12 cellular contexts compared by ENCODE assay signal in genomic region chr11:91947215-91947614, GRCh38.
DNase-seq lines count a peak whose midpoint lies in the region; ATAC-seq and TF ChIP-seq lines count a peak whose summit lies in the region.
"Had no signal": no experiment of that assay in that cellular context is flagged by ENCODE, and none has a peak within 500 bp of the region (broad histone marks: within the 10 kb centered on the region; RNA-seq: fewer than 3 reads in every experiment).

No MANE protein-coding gene starts in this region.

- H3K9me3 Mint-ChIP-seq in GM23338 = no peaks in the 10 kb centered on the region
- H3K9me3 Mint-ChIP-seq in natural killer cell = peaks cover 19 to 23% of the 10 kb centered on the region in 2 donors

- H3K4me2 ChIP-seq in GM23338 = no peak overlapping the region

- ATAC-seq in GM23338 (no peak), natural killer cell (no peak), GM18861 (IDR thresholded peaks at IDR 0.05; ENCODE audit: unreplicated experiment) (no peak)

- POLR2A ChIA-PET in BJ (lab: Charles Lee) = interaction anchor here (0.5 to 0.6 kb wide), 2 partner anchors 384 to 386 kb away, joined by 3 to 5 read pairs; no protein-coding TSS in a partner anchor

- no peak for TF ChIP-seq POLR2A in spleen (IDR thresholded peaks at IDR 0.05)

- H3K4me1 ChIP-seq in GM23338 (ENCODE audit: insufficient read depth) (no peaks in the 10 kb centered on the region), spleen (peaks cover 0 to 10% (median 0%) of the 10 kb centered on the region in 6 donors)

- H3K4me3 Mint-ChIP-seq in GM23338 (no peak overlapping the region), natural killer cell (no peak overlapping the region)
- H3K4me3 Mint-ChIP-seq: CD4-positive, CD25-positive, alpha-beta regulatory T cell; memory B cell had no signal

- intact Hi-C loops in natural killer cell (cut with micrococcal nuclease) (no loop called here), spleen (cut with DNase I; ENCODE audit: low total_unique reads) (no loop called here)

- no peaks in the 10 kb centered on the region for H3K9me2 ChIP-seq in GM23338 (ENCODE audit: insufficient read depth)

- H3K4me3 ChIP-seq in BJ (ENCODE audit: low read depth, low read length) (no peak overlapping the region), SK-N-MC (peak overlapping the region; percentile 40), GM23338 (no peak overlapping the region), spleen (no peak overlapping the region)

- H2AFZ ChIP-seq in GM23338 = no peak overlapping the region

- no peaks in the 10 kb centered on the region; the same call in 1 of the 2 replicates for H3K27me3 ChIP-seq in BJ (ENCODE audit: control insufficient read depth, insufficient read depth, low read length)
- H3K27me3 ChIP-seq in GM23338 (ENCODE audit: insufficient read depth) = no peaks in the 10 kb centered on the region
- H3K27me3 ChIP-seq in spleen (replicated peaks in 1 of 7) = no peaks in the 10 kb centered on the region

- H3K9me3 ChIP-seq in SK-N-MC (ENCODE audit: low read depth, low read length) = no peaks in the 10 kb centered on the region
- peaks cover 0 to 5% (median 0%) of the 10 kb centered on the region in 8 donors for H3K9me3 ChIP-seq in spleen

- H3K27ac Mint-ChIP-seq in GM23338 (no peak overlapping the region), natural killer cell (no peak overlapping the region)
- H3K27ac Mint-ChIP-seq: CD4-positive, CD25-positive, alpha-beta regulatory T cell; memory B cell had no signal

- no peaks in the 10 kb centered on the region for H3K79me2 ChIP-seq in GM23338 (replicated peaks; ENCODE audit: insufficient read depth)

- H3K9ac ChIP-seq in SK-N-MC (ENCODE audit: insufficient read length) = no peak overlapping the region

- H3K36me3 Mint-ChIP-seq in GM23338 (ENCODE audit: low read depth) = no peaks in the 10 kb centered on the region
- H3K36me3 Mint-ChIP-seq in natural killer cell = no peaks in the 10 kb centered on the region
- H3K36me3 Mint-ChIP-seq: CD4-positive, CD25-positive, alpha-beta regulatory T cell; memory B cell had no signal

- H3K36me3 ChIP-seq in BJ (ENCODE audit: control insufficient read depth, insufficient read depth, low read length) (no peaks in the 10 kb centered on the region), SK-N-MC (ENCODE audit: insufficient read depth, low read length) (no peaks in the 10 kb centered on the region), GM23338 (ENCODE audit: insufficient read depth) (no peaks in the 10 kb centered on the region), spleen (no peaks in the 10 kb centered on the region)

- H3K27me3 Mint-ChIP-seq in GM23338 (ENCODE audit: insufficient read depth, low read depth, poor library complexity) (peaks cover 1% of the 10 kb centered on the region), natural killer cell (ENCODE audit: low read depth in 2 of 2) (no peaks in the 10 kb centered on the region)
- H3K27me3 Mint-ChIP-seq: CD4-positive, CD25-positive, alpha-beta regulatory T cell; memory B cell had no signal

- no peaks in the 10 kb centered on the region; the same call in 2 of the 3 replicates for H3K4me1 Mint-ChIP-seq in GM23338
- no peaks in the 10 kb centered on the region for H3K4me1 Mint-ChIP-seq in natural killer cell
- H3K4me1 Mint-ChIP-seq: CD4-positive, CD25-positive, alpha-beta regulatory T cell; memory B cell had no signal

- H3K27ac ChIP-seq in SK-N-MC = no peak overlapping the region
- no peak overlapping the region for H3K27ac ChIP-seq in GM23338 (ENCODE audit: low read depth)
- no peak overlapping the region for H3K27ac ChIP-seq in spleen

- no peaks in the 10 kb centered on the region for H3F3A ChIP-seq in GM23338 (replicated peaks; ENCODE audit: low read depth)

- H4K20me1 ChIP-seq in GM23338 (replicated peaks; ENCODE audit: insufficient read depth) = no peaks in the 10 kb centered on the region

- TF ChIP-seq CTCF in BJ (IDR thresholded peaks at IDR 0.05; ENCODE audit: insufficient read depth, low read depth, low read length) = no peak
- TF ChIP-seq CTCF in GM23338 (conservative IDR thresholded peaks at IDR 0.05; ENCODE audit: low read depth in 2 of 2) = no peak
- no peak for TF ChIP-seq CTCF in natural killer cell (IDR thresholded peaks at IDR 0.05)
- TF ChIP-seq CTCF in spleen (IDR thresholded peaks at IDR 0.05 in 8 of 11, conservative IDR thresholded peaks at IDR 0.05 in 3 of 11) = no peak

- 2 to 6% (median 3%) methylated on average over 2 of the region's 2 CpGs for WGBS in spleen, 5 donors

- peak; percentile 78 for DNase-seq in BJ (ENCODE audit: low read depth)
- peak; percentile 97 for DNase-seq in NCI-H1417 treated with DMSO at 0.1 percent for 48 hours (lab: John Stamatoyannopoulos, UW)
- no peak for DNase-seq in SK-N-MC (ENCODE audit: low read depth, low spot score)
- DNase-seq in islet precursor cell = peak; percentile 76
- no peak for DNase-seq in GM23338 (ENCODE audit: low spot score)
- no peak for DNase-seq in natural killer cell
- no peak for DNase-seq in spleen
- DNase-seq: CD4-positive, CD25-positive, alpha-beta regulatory T cell; effector CD8-positive, alpha-beta T cell; stimulated activated CD4-positive, alpha-beta T cell treated with anti-CD3 and anti-CD28 coated beads, Interleukin-4, amount 100 ng/mL, for 1 hour had no signal

- CTCF ChIA-PET in BJ (lab: Yijun Ruan, JAX) = interaction anchor here (1.3 kb wide), 1 partner anchor 9 kb away, joined by 4 read pairs; no protein-coding TSS in a partner anchor

TF ChIP-seq in GM23338, 12 proteins besides CTCF, POLR2A, EP300 and RAD21 (continues in another document):
- TF ChIP-seq ZNF331 (CRISPR knock-in tag; IDR thresholded peaks at IDR 0.05; ENCODE audit: low read depth) (no peak), ETS1 (IDR thresholded peaks at IDR 0.05) (no peak), EZH2phosphoT487 (IDR thresholded peaks at IDR 0.05; ENCODE audit: unreplicated experiment) (no peak), CREB1 (CRISPR knock-in tag; IDR thresholded peaks at IDR 0.05; ENCODE audit: low read depth) (no peak), ZNF462 (CRISPR knock-in tag; IDR thresholded peaks at IDR 0.05) (no peak)

Comparison
In these comparisons a context has a peak if more than half of its experiments do, and no peak if none do; other contexts are left out.
1. DNase-seq: peak in BJ (single experiment), NCI-H1417 treated with DMSO at 0.1 percent for 48 hours (single experiment) and islet precursor cell (single experiment); none in SK-N-MC (single experiment), GM23338 (single experiment), natural killer cell (single experiment) and spleen (single experiment).